Comparison of ENCODE assay signal across 31 cellular contexts in the genomic region with DNA sequence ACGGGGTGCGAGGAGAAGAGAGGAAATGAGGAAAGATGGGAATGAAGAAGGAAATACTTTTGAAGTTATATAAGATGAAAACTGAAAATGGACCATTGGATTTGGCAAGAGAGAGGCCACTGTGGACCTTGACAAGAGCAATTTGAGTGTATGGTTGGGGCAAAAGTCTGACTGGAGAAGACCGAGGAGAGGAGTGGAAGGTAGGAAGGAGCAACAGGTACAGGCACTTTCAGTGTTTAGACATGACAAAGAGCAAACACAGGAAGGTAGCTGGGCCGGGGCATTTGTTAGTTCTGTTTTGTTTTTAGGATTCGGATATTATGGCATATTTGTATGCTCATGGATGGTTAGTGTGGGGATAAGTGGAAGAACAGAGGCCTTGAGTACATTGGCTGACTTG.
DNase-seq lines count a peak whose midpoint lies in the region; ATAC-seq and TF ChIP-seq lines count a peak whose summit lies in the region.
"Had no signal": no experiment of that assay in that cellular context is flagged by ENCODE, and none has a peak within 500 bp of the region (broad histone marks: within the 10 kb centered on the region; RNA-seq: fewer than 3 reads in every experiment).

No MANE protein-coding gene starts in this region.

- no peaks in the 10 kb centered on the region; the same call in 1 of the 2 replicates for H3K27me3 ChIP-seq in H9 (ENCODE audit: insufficient read depth, low read length)
- H3K27me3 ChIP-seq: BE2C; BLaER1; BLaER1 treated with 17β-estradiol and CSF1 and Interleukin-3, amounts not matched to agents 10 nM and 100 nM had no signal

- no peak overlapping the region for H3K27ac ChIP-seq in H9 (ENCODE audit: insufficient read length, low read depth, low read length)
- no peak overlapping the region for H3K27ac ChIP-seq in HEK293 (ENCODE audit: extremely low read depth, low read depth, low read length)
- H3K27ac ChIP-seq: 22Rv1; A549; BLaER1; BLaER1 treated with 17β-estradiol and CSF1 and Interleukin-3, amounts not matched to agents 10 nM and 100 nM; C4-2B had no signal

- H3K36me3 Mint-ChIP-seq in H9 (ENCODE audit: insufficient read depth in 1 of 3, low read depth in 3 of 3), result no peaks in the 10 kb centered on the region
- H3K36me3 Mint-ChIP-seq: CD14-positive monocyte; CD4-positive, alpha-beta memory T cell; CD8-positive, alpha-beta T cell had no signal

- no peak overlapping the region for H2AFZ ChIP-seq in H9 (ENCODE audit: low read length)

- no peak overlapping the region for H2BK15ac ChIP-seq in H9 (ENCODE audit: low read depth, low read length)

- no peak for TF ChIP-seq CTCF in H9 (conservative IDR thresholded peaks at IDR 0.05)
- no peak for TF ChIP-seq CTCF in HEK293 (tag by site-specific recombination; IDR thresholded peaks at IDR 0.05)

- H4K8ac ChIP-seq in H9 (replicated peaks; ENCODE audit: insufficient read length, low read depth, low read length), result peak overlapping the region; percentile 48

- CTCF ChIA-PET in HEK293 (lab: Yijun Ruan, JAX), result interaction anchor here (0.5 kb wide), 1 partner anchor 21 kb away, joined by 3 read pairs; no protein-coding TSS in a partner anchor

- H3K9me3 ChIP-seq in H9 (ENCODE audit: control insufficient read depth, low read depth, low read length) (no peaks in the 10 kb centered on the region), HEK293 (ENCODE audit: control insufficient read depth, insufficient read depth, low read depth, low read length) (no peaks in the 10 kb centered on the region)
- H3K9me3 ChIP-seq: A549, BE2C, Caco-2 had no signal

- no peak overlapping the region for H3K18ac ChIP-seq in H9 (ENCODE audit: insufficient read length, low read depth, low read length)

- H3K4ac ChIP-seq in H9 (ENCODE audit: low read depth, low read length), result no peak overlapping the region

- H4K5ac ChIP-seq in H9 (ENCODE audit: insufficient read length, low read depth, low read length), result no peak overlapping the region

- H3K79me1 ChIP-seq in H9 (ENCODE audit: insufficient read depth, low read depth, low read length, poor library complexity, severe bottlenecking), result no peaks in the 10 kb centered on the region

- no peak overlapping the region for H2BK20ac ChIP-seq in H9 (ENCODE audit: low read depth, low read length, poor library complexity, severe bottlenecking)

- peaks cover 4 to 14% of the 10 kb centered on the region in 2 experiments for H3K4me1 Mint-ChIP-seq in H9
- H3K4me1 Mint-ChIP-seq: CD14-positive monocyte had no signal

- H3K36me3 ChIP-seq in HEK293 (ENCODE audit: control insufficient read depth in 2 of 2, insufficient read depth in 1 of 2, low read length in 2 of 2), result no peaks in the 10 kb centered on the region
- H3K36me3 ChIP-seq: BE2C, BLaER1 had no signal

- H3K4me2 ChIP-seq in H9 (ENCODE audit: insufficient read depth, insufficient read length, low read length), result no peak overlapping the region
- H3K4me2 ChIP-seq: A549; BLaER1; BLaER1 treated with 17β-estradiol and CSF1 and Interleukin-3, amounts not matched to agents 10 nM and 100 nM had no signal

- H3T11ph ChIP-seq in H9 (ENCODE audit: low read length), result no peak overlapping the region

- no peak overlapping the region for H3K4me3 ChIP-seq in HEK293 (ENCODE audit: low read depth, low read length)
- H3K4me3 ChIP-seq: A549; BLaER1; BLaER1 treated with 17β-estradiol and CSF1 and Interleukin-3, amounts not matched to agents 10 nM and 100 nM had no signal

- 100% methylated on average over 1 of the region's 5 CpGs for WGBS in H9 (ENCODE audit: extremely low coverage, insufficient read length, low lambda C conversion rate)

- no peak overlapping the region for H2AK5ac ChIP-seq in H9 (ENCODE audit: insufficient read length, low read length)

- H3K27ac Mint-ChIP-seq in H9, result no peak overlapping the region
- H3K27ac Mint-ChIP-seq: B cell; CD14-positive monocyte; CD4-positive, alpha-beta memory T cell; CD4-positive, alpha-beta T cell; CD4-positive, CD25-positive, alpha-beta regulatory T cell; CD8-positive, alpha-beta memory T cell; CD8-positive, alpha-beta T cell had no signal

- H4K91ac ChIP-seq in H9 (ENCODE audit: insufficient read length, low read depth, low read length), result no peak overlapping the region

- ATAC-seq in stimulated activated naive CD8-positive, alpha-beta T cell treated with anti-CD3 and anti-CD28 coated beads, Interleukin-15, Interleukin-2, amounts not matched to agents 100 U/mL and 50 U/mL, for 24 hours, result no peak
- ATAC-seq: A549; CD8-positive, alpha-beta T cell had no signal

- DNase-seq in H9, result no peak
- DNase-seq in stimulated activated naive CD8-positive, alpha-beta T cell treated with anti-CD3 and anti-CD28 coated beads, Interleukin-15, Interleukin-2, amounts not matched to agents 100 U/mL and 50 U/mL, for 24 hours, result no peak
- no peak for DNase-seq in NCI-H2196 (lab: John Stamatoyannopoulos, UW; ENCODE audit: unreplicated experiment)
- DNase-seq: 8988T; ACHN; AML-193; BE2C; C1 segment of cervical spinal cord; Caco-2; Calu3; CD4-positive, alpha-beta memory T cell; CD4-positive, alpha-beta T cell; CD4-positive, CD25-positive, alpha-beta regulatory T cell; CD8-positive, alpha-beta memory T cell; CD8-positive, alpha-beta T cell; COR-L47; DMS 273 treated with DMSO at 0.1 percent for 48 hours; DMS153; DMS53; DMS79; DMS79 treated with DMSO at 0.1 percent for 48 hours; DND-41; EL had no signal

- H3K23ac ChIP-seq in H9 (ENCODE audit: insufficient read length, low read depth, low read length), result no peak overlapping the region

- no peaks in the 10 kb centered on the region for H3K27me3 Mint-ChIP-seq in H9 (ENCODE audit: low read depth)
- H3K27me3 Mint-ChIP-seq: B cell; CD4-positive, alpha-beta memory T cell; CD4-positive, alpha-beta T cell; CD4-positive, CD25-positive, alpha-beta regulatory T cell; CD8-positive, alpha-beta memory T cell had no signal

- H3K56ac ChIP-seq in H9 (ENCODE audit: insufficient read length, low read depth, low read length), result no peak overlapping the region

- no peak overlapping the region for H3K14ac ChIP-seq in H9 (ENCODE audit: insufficient read depth, low read length)

- no peak overlapping the region for H2BK5ac ChIP-seq in H9 (ENCODE audit: insufficient read length, low read length)

- H3K23me2 ChIP-seq in H9 (ENCODE audit: insufficient read length, low read depth, low read length, poor library complexity, severe bottlenecking), result no peaks in the 10 kb centered on the region

- H3K9me3 Mint-ChIP-seq in H9, result no peaks in the 10 kb centered on the region
- H3K9me3 Mint-ChIP-seq: CD4-positive, alpha-beta memory T cell; CD4-positive, alpha-beta T cell; CD4-positive, CD25-positive, alpha-beta regulatory T cell; CD8-positive, alpha-beta memory T cell; CD8-positive, alpha-beta T cell had no signal

- H3K9ac ChIP-seq in H9 (ENCODE audit: extremely low read depth, insufficient read length, low read length), result no peak overlapping the region
- H3K9ac ChIP-seq: BLaER1; BLaER1 treated with 17β-estradiol and CSF1 and Interleukin-3, amounts not matched to agents 10 nM and 100 nM had no signal

- H4K20me1 ChIP-seq in H9 (ENCODE audit: control insufficient read depth, insufficient read depth, insufficient read length), result no peaks in the 10 kb centered on the region
- H4K20me1 ChIP-seq: BLaER1 had no signal

- H3K4me1 ChIP-seq in H9 (ENCODE audit: insufficient read depth, low read length), result no peaks in the 10 kb centered on the region
- H3K4me1 ChIP-seq in HEK293 (ENCODE audit: control insufficient read depth, insufficient read depth, low read length), result peaks cover 22% of the 10 kb centered on the region

- H3K79me2 ChIP-seq in H9 (ENCODE audit: insufficient read depth, low read length), result 0 out of 2 replicates have a peak, but pooled peaks cover 2% of the 10 kb centered on the region

- no peak overlapping the region for H2BK120ac ChIP-seq in H9 (ENCODE audit: low read depth, low read length, poor library complexity, severe bottlenecking)

- no peak overlapping the region for H3K4me3 Mint-ChIP-seq in H9
- H3K4me3 Mint-ChIP-seq: B cell; CD14-positive monocyte; CD4-positive, alpha-beta memory T cell; CD4-positive, alpha-beta T cell; CD4-positive, CD25-positive, alpha-beta regulatory T cell; CD8-positive, alpha-beta memory T cell; CD8-positive, alpha-beta T cell had no signal

- POLR2A ChIA-PET in HEK293 (lab: Yijun Ruan, JAX), result no interaction called here

- no peak overlapping the region for H2BK12ac ChIP-seq in H9 (ENCODE audit: insufficient read length, low read depth, low read length)

TF ChIP-seq in HEK293, 187 proteins besides CTCF, POLR2A, EP300 and RAD21:
- TF ChIP-seq ZNF280C (tag by site-specific recombination; IDR thresholded peaks at IDR 0.05), result no peak
- TF ChIP-seq ZBTB48 (tag by site-specific recombination; IDR thresholded peaks at IDR 0.05), result no peak
- TF ChIP-seq ZNF133 (tag by site-specific recombination; IDR thresholded peaks at IDR 0.05), result no peak
- TF ChIP-seq SCRT2 (tag by site-specific recombination; IDR thresholded peaks at IDR 0.05), result peak; percentile 80
- TF ChIP-seq SCRT1 (tag by site-specific recombination; IDR thresholded peaks at IDR 0.05; ENCODE audit: borderline replicate concordance), result 0 out of 2 replicates have a peak, but pooled peaks have one; percentile 56
- TF ChIP-seq ZNF626 (tag by site-specific recombination; IDR thresholded peaks at IDR 0.05), result no peak
